In genomic region chr5:139562847-139563246, GRCh38 we compare ENCODE assay signal across 8 cellular contexts. TPM values are rescaled to one million over a fixed set of nuclear protein-coding genes. Genes with fewer than 3 reads are reported as not detected.
DNase-seq lines count a peak whose midpoint lies in the region; ATAC-seq, FAIRE-seq and TF ChIP-seq lines count a peak whose summit lies in the region.

No MANE protein-coding gene starts in this region.

- H3K4me3 ChIP-seq in HepG2 (replicated peaks in 1 of 3; ENCODE audit: insufficient read depth in 1 of 3, low read depth in 2 of 3, low read length in 3 of 3) (peak overlapping the region; percentile 91 to 98 (median 95)), tibial artery (peak overlapping the region; percentile 68 to 91)

- no peaks in the 10 kb centered on the region for H3K9me3 Mint-ChIP-seq in activated T-cell treated with anti-CD3 and anti-CD28 coated beads, Interleukin-2, amount 50 U/mL, for 4 hours
- H3K9me3 Mint-ChIP-seq in activated naive CD8-positive, alpha-beta T cell treated with anti-CD3 and anti-CD28 coated beads, Interleukin-2, amount 10 ng/mL, durations not matched to agents 7 days and 5 days: no peaks in the 10 kb centered on the region

- H3K4me1 ChIP-seq in HepG2 (ENCODE audit: insufficient read depth, low read length) (peaks cover 45% of the 10 kb centered on the region), tibial artery (peaks cover 0 to 55% (median 40%) of the 10 kb centered on the region in 4 donors)

- TF ChIP-seq EP300 in HepG2 (IDR thresholded peaks at IDR 0.05; ENCODE audit: low read depth in 2 of 2, low read length in 2 of 2) (no peak), HepG2 (CRISPR knock-in tag; IDR thresholded peaks at IDR 0.05; ENCODE audit: borderline replicate concordance) (no peak)

- H3K9me3 ChIP-seq in HepG2 (ENCODE audit: low read length): no peaks in the 10 kb centered on the region
- H3K9me3 ChIP-seq in tibial artery: no peaks in the 10 kb centered on the region

- no peak overlapping the region for H2AFZ ChIP-seq in HepG2 (ENCODE audit: low read length)

- H3K4me1 Mint-ChIP-seq in activated T-cell treated with anti-CD3 and anti-CD28 coated beads, Interleukin-2, amount 50 U/mL, for 4 hours (ENCODE audit: low read depth): peaks cover 52% of the 10 kb centered on the region
- H3K4me1 Mint-ChIP-seq in activated naive CD8-positive, alpha-beta T cell treated with anti-CD3 and anti-CD28 coated beads, Interleukin-2, amount 10 ng/mL, durations not matched to agents 7 days and 5 days: peaks cover 39% of the 10 kb centered on the region

- no peak for DNase-seq in activated T-cell treated with anti-CD3 and anti-CD28 coated beads, Interleukin-2, amount 50 U/mL, for 4 hours
- no peak for DNase-seq in activated T-cell treated with anti-CD3 and anti-CD28 coated beads, Interleukin-2, amount 50 U/mL, for 1 hour
- no peak for DNase-seq in activated naive CD8-positive, alpha-beta T cell treated with anti-CD3 and anti-CD28 coated beads, Interleukin-2, amount 10 ng/mL, durations not matched to agents 7 days and 5 days
- no peak for DNase-seq in HepG2 (ENCODE audit: low spot score)
- DNase-seq in tibial artery: no peak
- DNase-seq in NCI-H1694 (lab: John Stamatoyannopoulos, UW): no peak
- no peak for DNase-seq in ecto neural progenitor cell (ENCODE audit: low spot score)

- peaks cover 17% of the 10 kb centered on the region for H3K36me3 Mint-ChIP-seq in activated T-cell treated with anti-CD3 and anti-CD28 coated beads, Interleukin-2, amount 50 U/mL, for 4 hours (ENCODE audit: insufficient read depth)
- peaks cover 18% of the 10 kb centered on the region for H3K36me3 Mint-ChIP-seq in activated naive CD8-positive, alpha-beta T cell treated with anti-CD3 and anti-CD28 coated beads, Interleukin-2, amount 10 ng/mL, durations not matched to agents 7 days and 5 days

- H3K36me3 ChIP-seq in HepG2 (replicated peaks in 1 of 2; ENCODE audit: control insufficient read depth in 1 of 2, insufficient read depth in 2 of 2, low read length in 2 of 2) (peaks cover 0 to 2% of the 10 kb centered on the region in 2 experiments; a peak in 4 of 5 replicates), tibial artery (no peaks in the 10 kb centered on the region)

- no peak for TF ChIP-seq POLR2A in HepG2 (IDR thresholded peaks at IDR 0.05; ENCODE audit: insufficient read depth in 1 of 2, low read depth in 2 of 2, low read length in 2 of 2)

- H3K27ac ChIP-seq in HepG2 (ENCODE audit: extremely low read length, insufficient read depth, low read length) (peak overlapping the region; percentile 95), tibial artery (peak overlapping the region; percentile 95 to 96)

- H4K20me1 ChIP-seq in HepG2 (ENCODE audit: insufficient read depth, low read length): peaks cover 36% of the 10 kb centered on the region

- H3K27me3 Mint-ChIP-seq in activated T-cell treated with anti-CD3 and anti-CD28 coated beads, Interleukin-2, amount 50 U/mL, for 4 hours (ENCODE audit: low read depth): no peaks in the 10 kb centered on the region
- no peaks in the 10 kb centered on the region for H3K27me3 Mint-ChIP-seq in activated naive CD8-positive, alpha-beta T cell treated with anti-CD3 and anti-CD28 coated beads, Interleukin-2, amount 10 ng/mL, durations not matched to agents 7 days and 5 days

- CTCF ChIA-PET in HepG2 (lab: Yijun Ruan, JAX; ENCODE audit: low intra/inter-chr PET ratio, low total read pairs): no interaction called here

- in situ Hi-C loops in HepG2 (cut with HindIII; ENCODE audit: extremely low pct_ligation_motif_present, low pct_unique_long_range_greater_than_20kb): loop anchor here (5.0 kb wide), 1 partner anchor 46 kb away; no protein-coding TSS in a partner anchor

- TF ChIP-seq RAD21 in HepG2 (CRISPR knock-in tag; IDR thresholded peaks at IDR 0.05): no peak

- intact Hi-C loops in HepG2 (cut with micrococcal nuclease; ENCODE audit: unreplicated experiment): loop anchor here (5.0 kb wide), 1 partner anchor 141 kb away; no protein-coding TSS in a partner anchor
- intact Hi-C loops in tibial artery (cut with DNase I; ENCODE audit: low total_unique reads): no loop called here

- POLR2A ChIA-PET in activated naive CD8-positive, alpha-beta T cell treated with anti-CD3 and anti-CD28 coated beads, Interleukin-2, amount 10 ng/mL, durations not matched to agents 7 days and 5 days (lab: Charles Lee): interaction anchor here (0.7 to 3.1 kb wide), 10 partner anchors 8 to 172 kb away, joined by 3 to 33 read pairs (median 3); partner anchors contain the start of gene STING1
- POLR2A ChIA-PET in HepG2 (lab: Yijun Ruan, JAX): interaction anchor here (0.8 to 3.9 kb wide), 6 partner anchors 11 to 124 kb away, joined by 3 to 45 read pairs (median 3); partner anchors contain the start of gene DNAJC18

- H3K27me3 ChIP-seq in HepG2 (ENCODE audit: control insufficient read depth in 1 of 2, insufficient read depth in 2 of 2, low read length in 2 of 2) (no peaks in the 10 kb centered on the region; a peak in 1 of 5 replicates), tibial artery (no peaks in the 10 kb centered on the region)

- TF ChIP-seq CTCF in HepG2 (CRISPR knock-in tag; IDR thresholded peaks at IDR 0.05) (no peak), tibial artery (IDR thresholded peaks at IDR 0.05) (no peak)

- H3K4me2 ChIP-seq in HepG2 (ENCODE audit: low read depth, low read length): peak overlapping the region; percentile 90

- FAIRE-seq in HepG2 (lab: Jason Lieb, UNC): no peak

- peak overlapping the region; percentile 96 for H3K9ac ChIP-seq in HepG2 (ENCODE audit: insufficient read depth, low read depth, low read length)

- H3K27ac Mint-ChIP-seq in activated naive CD8-positive, alpha-beta T cell treated with anti-CD3 and anti-CD28 coated beads, Interleukin-2, amount 10 ng/mL, durations not matched to agents 7 days and 5 days: peak overlapping the region; percentile 98

- H3K4me3 Mint-ChIP-seq in activated T-cell treated with anti-CD3 and anti-CD28 coated beads, Interleukin-2, amount 50 U/mL, for 4 hours: peak overlapping the region; percentile 94
- peak overlapping the region; percentile 100 for H3K4me3 Mint-ChIP-seq in activated naive CD8-positive, alpha-beta T cell treated with anti-CD3 and anti-CD28 coated beads, Interleukin-2, amount 10 ng/mL, durations not matched to agents 7 days and 5 days

- ATAC-seq in activated T-cell treated with anti-CD3 and anti-CD28 coated beads, Interleukin-2, amount 50 U/mL, for 4 hours: no peak
- no peak for ATAC-seq in activated naive CD8-positive, alpha-beta T cell treated with anti-CD3 and anti-CD28 coated beads, Interleukin-2, amount 10 ng/mL, durations not matched to agents 7 days and 5 days (ENCODE audit: low read depth)
- ATAC-seq in HepG2 (no peak), HG02870 (IDR thresholded peaks at IDR 0.05; ENCODE audit: unreplicated experiment) (no peak)

- 2% methylated on average over 5 of the region's 5 CpGs for WGBS in HepG2 (ENCODE audit: low lambda C conversion rate)

- peaks cover 67% of the 10 kb centered on the region for H3K79me2 ChIP-seq in HepG2 (ENCODE audit: insufficient read depth, low read length)

- BruUV-seq in HepG2 (replicated peaks; lab: Mats Ljungman, UMichigan): no TSS peak

TF ChIP-seq in HepG2, 621 proteins besides CTCF, POLR2A, EP300 and RAD21 (continues in another document):
- no peak for TF ChIP-seq ZNF564 (CRISPR knock-in tag; IDR thresholded peaks at IDR 0.05)
- TF ChIP-seq, protein P1, sequence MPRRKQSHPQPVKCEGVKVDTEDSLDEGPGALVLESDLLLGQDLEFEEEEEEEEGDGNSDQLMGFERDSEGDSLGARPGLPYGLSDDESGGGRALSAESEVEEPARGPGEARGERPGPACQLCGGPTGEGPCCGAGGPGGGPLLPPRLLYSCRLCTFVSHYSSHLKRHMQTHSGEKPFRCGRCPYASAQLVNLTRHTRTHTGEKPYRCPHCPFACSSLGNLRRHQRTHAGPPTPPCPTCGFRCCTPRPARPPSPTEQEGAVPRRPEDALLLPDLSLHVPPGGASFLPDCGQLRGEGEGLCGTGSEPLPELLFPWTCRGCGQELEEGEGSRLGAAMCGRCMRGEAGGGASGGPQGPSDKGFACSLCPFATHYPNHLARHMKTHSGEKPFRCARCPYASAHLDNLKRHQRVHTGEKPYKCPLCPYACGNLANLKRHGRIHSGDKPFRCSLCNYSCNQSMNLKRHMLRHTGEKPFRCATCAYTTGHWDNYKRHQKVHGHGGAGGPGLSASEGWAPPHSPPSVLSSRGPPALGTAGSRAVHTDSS (CRISPR knock-in tag; conservative IDR thresholded peaks at IDR 0.05): no peak
- peak; percentile 80 for TF ChIP-seq ZNF121 (CRISPR knock-in tag; IDR thresholded peaks at IDR 0.05)

RNA-seq across cellular contexts. Expression of gene UBE2D2, which starts 1.7 kb away (rescaled TPM):
- total RNA-seq in activated T-cell treated with anti-CD3 and anti-CD28 coated beads, Interleukin-2, amount 50 U/mL, for 4 hours: 100 to 1,000 TPM; 197 to 223 (median 214) TPM
- total RNA-seq in activated naive CD8-positive, alpha-beta T cell treated with anti-CD3 and anti-CD28 coated beads, Interleukin-2, amount 10 ng/mL, durations not matched to agents 7 days and 5 days: 100 to 1,000 TPM; 200 to 217 TPM
- total RNA-seq in HepG2 (2016; rRNA removed; fragmentation: Illumina TruSeq; extraction: Trizol): 109 and 118 TPM in 2 replicates
- 111 and 139 TPM in 2 replicates for total RNA-seq in HepG2 (2016; cell fraction: cytosol; rRNA removed; fragmentation: Illumina TruSeq; extraction: Trizol; ENCODE audit: low read depth)
- 93.2 and 113 TPM in 2 replicates for total RNA-seq in HepG2 (2016; cell fraction: insoluble cytoplasmic fraction; rRNA removed; fragmentation: Illumina TruSeq; extraction: Trizol)
- 196 and 210 TPM in 2 replicates for total RNA-seq in HepG2 (2016; cell fraction: membrane; rRNA removed; fragmentation: Illumina TruSeq; extraction: Trizol)
- 43.4 and 55.4 TPM in 2 replicates for total RNA-seq in HepG2 (2016; cell fraction: nucleus; rRNA removed; fragmentation: Illumina TruSeq; extraction: Trizol)
- polyA plus RNA-seq in HepG2 (2011; rRNA removed): 59.9 and 79.1 TPM in 2 replicates
- polyA plus RNA-seq in HepG2 (2011; cell fraction: cytosol; rRNA removed): 23.8 and 37.3 TPM in 2 replicates
- polyA plus RNA-seq in HepG2 (2011; cell fraction: nucleus; rRNA removed): 22.3 and 35.1 TPM in 2 replicates
- polyA plus RNA-seq in HepG2 (2012): 154 and 174 TPM in 2 replicates
- polyA plus RNA-seq in HepG2 (2016; cell fraction: cytosol; fragmentation: Illumina TruSeq; extraction: Trizol; ENCODE audit: low read depth): 266 and 332 TPM in 2 replicates
- 161 and 175 TPM in 2 replicates for polyA plus RNA-seq in HepG2 (2016; cell fraction: insoluble cytoplasmic fraction; fragmentation: Illumina TruSeq; extraction: Trizol; ENCODE audit: low read depth)
- polyA plus RNA-seq in HepG2 (2016; cell fraction: membrane; fragmentation: Illumina TruSeq; extraction: Trizol; ENCODE audit: low read depth): 293 and 345 TPM in 2 replicates
- polyA plus RNA-seq in HepG2 (2016; cell fraction: nucleus; fragmentation: Illumina TruSeq; extraction: Trizol; ENCODE audit: insufficient read depth, low read depth): 120 and 128 TPM in 2 replicates
- polyA minus RNA-seq in HepG2 (2011; rRNA and poly(A)+ RNA removed; ENCODE audit: low replicate concordance): 14.5 and 25.8 TPM in 2 replicates
- 41.2 and 47.5 TPM in 2 replicates for polyA minus RNA-seq in HepG2 (2011; cell fraction: cytosol; rRNA and poly(A)+ RNA removed)
- polyA minus RNA-seq in HepG2 (2011; cell fraction: nucleus; rRNA and poly(A)+ RNA removed): 32.2 and 38.5 TPM in 2 replicates
